ENCODE assay signal across 1 cellular context in genomic region chr5:154071799-154072781, GRCh38.
TF ChIP-seq lines count a peak whose summit lies in the region.

No MANE protein-coding gene starts in this region.

TF ChIP-seq in HepG2, 621 proteins besides CTCF, POLR2A, EP300 and RAD21 (continued from another document and continues in another):
- TF ChIP-seq AHDC1 (CRISPR knock-in tag; IDR thresholded peaks at IDR 0.05; ENCODE audit: borderline replicate concordance) (no peak), ZNF260 (CRISPR knock-in tag; IDR thresholded peaks at IDR 0.05; ENCODE audit: borderline replicate concordance, low read depth) (no peak), ZFP1 (CRISPR knock-in tag; IDR thresholded peaks at IDR 0.05) (no peak), MED1 (CRISPR knock-in tag; IDR thresholded peaks at IDR 0.05) (no peak), ZNF782 (CRISPR knock-in tag; IDR thresholded peaks at IDR 0.05; ENCODE audit: borderline replicate concordance) (no peak), HNF4G (IDR thresholded peaks at IDR 0.05; ENCODE audit: borderline replicate concordance, low read depth, low read length) (no peak), HNF4G (CRISPR knock-in tag; IDR thresholded peaks at IDR 0.05; ENCODE audit: borderline replicate concordance, low read depth) (no peak), TCF7L2 (IDR thresholded peaks at IDR 0.05; ENCODE audit: low read depth, low read length) (no peak), NFAT5 (CRISPR knock-in tag; IDR thresholded peaks at IDR 0.05) (no peak), BRCA1 (CRISPR knock-in tag; IDR thresholded peaks at IDR 0.05) (no peak), WIZ (CRISPR knock-in tag; IDR thresholded peaks at IDR 0.05) (no peak), CCAR2 (optimal IDR thresholded peaks at IDR 0.05; ENCODE audit: low read depth, low read length) (no peak), KIAA2018 (CRISPR knock-in tag; IDR thresholded peaks at IDR 0.05; ENCODE audit: borderline replicate concordance) (no peak), MBNL3 (CRISPR knock-in tag; conservative IDR thresholded peaks at IDR 0.05) (no peak), GZF1 (CRISPR knock-in tag; IDR thresholded peaks at IDR 0.05) (no peak), DMAP1 (CRISPR knock-in tag; IDR thresholded peaks at IDR 0.05) (no peak), HHEX (CRISPR knock-in tag; IDR thresholded peaks at IDR 0.05) (no peak), NFE2L2 (IDR thresholded peaks at IDR 0.05; ENCODE audit: low read length) (no peak), ZNF772 (CRISPR knock-in tag; IDR thresholded peaks at IDR 0.05) (no peak), LBX2 (CRISPR knock-in tag; IDR thresholded peaks at IDR 0.05; ENCODE audit: borderline replicate concordance) (no peak), KDM2A (CRISPR knock-in tag; IDR thresholded peaks at IDR 0.05; ENCODE audit: borderline replicate concordance, low read depth) (peak; percentile 43; the same call in 1 of the 2 replicates), SMC3 (IDR thresholded peaks at IDR 0.05; ENCODE audit: low read length) (peak; percentile 84), SRSF1 (optimal IDR thresholded peaks at IDR 0.05; ENCODE audit: low read depth, low read length) (no peak), ZNF501 (CRISPR knock-in tag; IDR thresholded peaks at IDR 0.05) (peak; percentile 71; the same call in 1 of the 2 replicates), NFYC (CRISPR knock-in tag; IDR thresholded peaks at IDR 0.05) (no peak), XRCC5 (optimal IDR thresholded peaks at IDR 0.05; ENCODE audit: low read length) (peak; percentile 76)
- TF ChIP-seq, protein P1, sequence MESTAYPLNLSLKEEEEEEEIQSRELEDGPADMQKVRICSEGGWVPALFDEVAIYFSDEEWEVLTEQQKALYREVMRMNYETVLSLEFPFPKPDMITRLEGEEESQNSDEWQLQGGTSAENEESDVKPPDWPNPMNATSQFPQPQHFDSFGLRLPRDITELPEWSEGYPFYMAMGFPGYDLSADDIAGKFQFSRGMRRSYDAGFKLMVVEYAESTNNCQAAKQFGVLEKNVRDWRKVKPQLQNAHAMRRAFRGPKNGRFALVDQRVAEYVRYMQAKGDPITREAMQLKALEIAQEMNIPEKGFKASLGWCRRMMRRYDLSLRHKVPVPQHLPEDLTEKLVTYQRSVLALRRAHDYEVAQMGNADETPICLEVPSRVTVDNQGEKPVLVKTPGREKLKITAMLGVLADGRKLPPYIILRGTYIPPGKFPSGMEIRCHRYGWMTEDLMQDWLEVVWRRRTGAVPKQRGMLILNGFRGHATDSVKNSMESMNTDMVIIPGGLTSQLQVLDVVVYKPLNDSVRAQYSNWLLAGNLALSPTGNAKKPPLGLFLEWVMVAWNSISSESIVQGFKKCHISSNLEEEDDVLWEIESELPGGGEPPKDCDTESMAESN (CRISPR knock-in tag; conservative IDR thresholded peaks at IDR 0.05): peak; percentile 50; the same call in 1 of the 2 replicates
- TF ChIP-seq, protein P2, sequence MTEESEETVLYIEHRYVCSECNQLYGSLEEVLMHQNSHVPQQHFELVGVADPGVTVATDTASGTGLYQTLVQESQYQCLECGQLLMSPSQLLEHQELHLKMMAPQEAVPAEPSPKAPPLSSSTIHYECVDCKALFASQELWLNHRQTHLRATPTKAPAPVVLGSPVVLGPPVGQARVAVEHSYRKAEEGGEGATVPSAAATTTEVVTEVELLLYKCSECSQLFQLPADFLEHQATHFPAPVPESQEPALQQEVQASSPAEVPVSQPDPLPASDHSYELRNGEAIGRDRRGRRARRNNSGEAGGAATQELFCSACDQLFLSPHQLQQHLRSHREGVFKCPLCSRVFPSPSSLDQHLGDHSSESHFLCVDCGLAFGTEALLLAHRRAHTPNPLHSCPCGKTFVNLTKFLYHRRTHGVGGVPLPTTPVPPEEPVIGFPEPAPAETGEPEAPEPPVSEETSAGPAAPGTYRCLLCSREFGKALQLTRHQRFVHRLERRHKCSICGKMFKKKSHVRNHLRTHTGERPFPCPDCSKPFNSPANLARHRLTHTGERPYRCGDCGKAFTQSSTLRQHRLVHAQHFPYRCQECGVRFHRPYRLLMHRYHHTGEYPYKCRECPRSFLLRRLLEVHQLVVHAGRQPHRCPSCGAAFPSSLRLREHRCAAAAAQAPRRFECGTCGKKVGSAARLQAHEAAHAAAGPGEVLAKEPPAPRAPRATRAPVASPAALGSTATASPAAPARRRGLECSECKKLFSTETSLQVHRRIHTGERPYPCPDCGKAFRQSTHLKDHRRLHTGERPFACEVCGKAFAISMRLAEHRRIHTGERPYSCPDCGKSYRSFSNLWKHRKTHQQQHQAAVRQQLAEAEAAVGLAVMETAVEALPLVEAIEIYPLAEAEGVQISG (CRISPR knock-in tag; IDR thresholded peaks at IDR 0.05): 0 out of 2 replicates have a peak, but pooled peaks have one; percentile 11
- TF ChIP-seq, protein P3, sequence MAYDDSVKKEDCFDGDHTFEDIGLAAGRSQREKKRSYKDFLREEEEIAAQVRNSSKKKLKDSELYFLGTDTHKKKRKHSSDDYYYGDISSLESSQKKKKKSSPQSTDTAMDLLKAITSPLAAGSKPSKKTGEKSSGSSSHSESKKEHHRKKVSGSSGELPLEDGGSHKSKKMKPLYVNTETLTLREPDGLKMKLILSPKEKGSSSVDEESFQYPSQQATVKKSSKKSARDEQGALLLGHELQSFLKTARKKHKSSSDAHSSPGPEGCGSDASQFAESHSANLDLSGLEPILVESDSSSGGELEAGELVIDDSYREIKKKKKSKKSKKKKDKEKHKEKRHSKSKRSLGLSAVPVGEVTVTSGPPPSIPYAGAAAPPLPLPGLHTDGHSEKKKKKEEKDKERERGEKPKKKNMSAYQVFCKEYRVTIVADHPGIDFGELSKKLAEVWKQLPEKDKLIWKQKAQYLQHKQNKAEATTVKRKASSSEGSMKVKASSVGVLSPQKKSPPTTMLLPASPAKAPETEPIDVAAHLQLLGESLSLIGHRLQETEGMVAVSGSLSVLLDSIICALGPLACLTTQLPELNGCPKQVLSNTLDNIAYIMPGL (CRISPR knock-in tag; IDR thresholded peaks at IDR 0.05; ENCODE audit: borderline replicate concordance in 1 of 2, low read depth in 1 of 2): peak; percentile 46 to 52; a peak in 2 of 4 replicates
